ENCODE assay signal across 18 cellular contexts in genomic region chr1:243270097-243270864, GRCh38. TPM values are rescaled to one million over a fixed set of nuclear protein-coding genes. Genes with fewer than 3 reads are reported as not detected.
DNase-seq lines count a peak whose midpoint lies in the region; ATAC-seq, FAIRE-seq and TF ChIP-seq lines count a peak whose summit lies in the region.
"Had no signal": no experiment of that assay in that cellular context is flagged by ENCODE, and none has a peak within 500 bp of the region (broad histone marks: within the 10 kb centered on the region; RNA-seq: fewer than 3 reads in every experiment).

No MANE protein-coding gene starts in this region.

- H3K9me3 Mint-ChIP-seq in Calu3 (ENCODE audit: low read depth, unreplicated experiment) (no peaks in the 10 kb centered on the region), nephron (peaks cover 3% of the 10 kb centered on the region)
- H3K9me3 Mint-ChIP-seq: CD4-positive, CD25-positive, alpha-beta regulatory T cell; central memory CD8-positive, alpha-beta T cell had no signal

- H3K36me3 ChIP-seq in PC-9 (ENCODE audit: low read depth) (peaks cover 15% of the 10 kb centered on the region), SJCRH30 (no peaks in the 10 kb centered on the region)

- H3K36me3 Mint-ChIP-seq in Calu3 (ENCODE audit: insufficient read depth, unreplicated experiment) = peaks cover 55% of the 10 kb centered on the region
- peaks cover 27% of the 10 kb centered on the region for H3K36me3 Mint-ChIP-seq in nephron (ENCODE audit: low read depth)

- POLR2A ChIA-PET in PC-9 (lab: Charles Lee; ENCODE audit: unreplicated experiment) = no interaction called here

- H3K4me3 Mint-ChIP-seq in Calu3 (ENCODE audit: low read depth, unreplicated experiment) (peak overlapping the region; percentile 54), nephron (peak overlapping the region in 1 of 3 experiments; percentile 6)
- H3K4me3 Mint-ChIP-seq: CD4-positive, CD25-positive, alpha-beta regulatory T cell; central memory CD8-positive, alpha-beta T cell had no signal

- no peak for TF ChIP-seq POLR2A in GM12892 (IDR thresholded peaks at IDR 0.05; ENCODE audit: low read depth, low read length)

- H3F3A ChIP-seq in PC-9 (ENCODE audit: insufficient read depth, low read depth) = peaks cover 29% of the 10 kb centered on the region

- H3K27me3 Mint-ChIP-seq in Calu3 (ENCODE audit: unreplicated experiment) = no peaks in the 10 kb centered on the region
- H3K27me3 Mint-ChIP-seq in nephron (ENCODE audit: low read depth) = no peaks in the 10 kb centered on the region
- H3K27me3 Mint-ChIP-seq: CD4-positive, CD25-positive, alpha-beta regulatory T cell; central memory CD8-positive, alpha-beta T cell; progenitor cell of endocrine pancreas had no signal

- BruUV-seq in Calu3 (replicated peaks; lab: Mats Ljungman, UMichigan) (no TSS peak), PC-9 (replicated peaks; lab: Mats Ljungman, UMichigan) (no TSS peak)

- no peak for DNase-seq in Calu3
- DNase-seq in PC-9 = no peak
- DNase-seq in caudate nucleus (lab: John Stamatoyannopoulos, UW) = peak in 2 of 61 donors; percentile 13 to 22
- DNase-seq in islet precursor cell = no peak
- no peak for DNase-seq in GM12892 (ENCODE audit: insufficient read length)
- no peak for DNase-seq in SJCRH30
- DNase-seq: activated CD4-positive, CD25-positive, alpha-beta regulatory T cell; activated CD8-positive, alpha-beta memory T cell treated with anti-CD3 and anti-CD28 coated beads for 24 hours; CD4-positive, CD25-positive, alpha-beta regulatory T cell; left colon; NCI-H1930; NCI-H524; small intestine had no signal

- peak overlapping the region; percentile 88; the same call in 1 of the 2 replicates for H3K27ac ChIP-seq in PC-9
- peak overlapping the region; percentile 64 for H3K27ac ChIP-seq in caudate nucleus (ENCODE audit: low read depth, low read length)
- H3K27ac ChIP-seq in SJCRH30 = no peak overlapping the region

- CTCF ChIA-PET in Calu3 (lab: Charles Lee) = interaction anchor here (1.3 kb wide), 1 partner anchor 15 kb away, joined by 9 read pairs; the partner anchor contains the start of genes CEP170 and SDCCAG8
- CTCF ChIA-PET in PC-9 (lab: Charles Lee) = no interaction called here

- TF ChIP-seq CTCF in Calu3 (IDR thresholded peaks at IDR 0.05; ENCODE audit: unreplicated experiment) (no peak), PC-9 (conservative IDR thresholded peaks at IDR 0.05) (no peak), nephron (IDR thresholded peaks at IDR 0.05; ENCODE audit: unreplicated experiment in 3 of 3) (no peak)

- H3K4me2 ChIP-seq in PC-9 = no peak overlapping the region

- no peaks in the 10 kb centered on the region for H3K9me2 ChIP-seq in PC-9 (ENCODE audit: insufficient read depth)

- H3K4me1 ChIP-seq in PC-9 (replicated peaks; ENCODE audit: insufficient read depth) = peaks cover 36% of the 10 kb centered on the region
- H3K4me1 ChIP-seq in SJCRH30 = no peaks in the 10 kb centered on the region

- H4K20me1 ChIP-seq in PC-9 (ENCODE audit: insufficient read depth) = no peaks in the 10 kb centered on the region

- peaks cover 25% of the 10 kb centered on the region; the same call in 1 of the 2 replicates for H3K79me2 ChIP-seq in PC-9 (ENCODE audit: low read depth)

- ATAC-seq in HG02852 (IDR thresholded peaks at IDR 0.05; ENCODE audit: unreplicated experiment) = no peak
- ATAC-seq: left colon had no signal

- H3K4me1 Mint-ChIP-seq in Calu3 (ENCODE audit: low read depth, unreplicated experiment) = peaks cover 53% of the 10 kb centered on the region
- peaks cover 32% of the 10 kb centered on the region for H3K4me1 Mint-ChIP-seq in nephron

- intact Hi-C loops in Calu3 (cut with micrococcal nuclease; ENCODE audit: unreplicated experiment) = no loop called here
- intact Hi-C loops in PC-9 (cut with micrococcal nuclease; ENCODE audit: unreplicated experiment) = no loop called here

- H3K27ac Mint-ChIP-seq in Calu3 (ENCODE audit: unreplicated experiment) (peak overlapping the region; percentile 95), nephron (peak overlapping the region in 2 of 3 experiments; percentile 8 to 54)
- H3K27ac Mint-ChIP-seq: progenitor cell of endocrine pancreas had no signal

- FAIRE-seq in GM12892 (lab: Jason Lieb, UNC) = no peak
- FAIRE-seq: small intestine had no signal

- no peak overlapping the region for H3K4me3 ChIP-seq in PC-9
- H3K4me3 ChIP-seq in SJCRH30 = no peak overlapping the region
- H3K4me3 ChIP-seq: tibial nerve had no signal

- H3K9me3 ChIP-seq in PC-9 (ENCODE audit: insufficient read depth, low read depth) (no peaks in the 10 kb centered on the region), SJCRH30 (replicated peaks) (no peaks in the 10 kb centered on the region)
- H3K9me3 ChIP-seq: tibial nerve had no signal

- H3K27me3 ChIP-seq in PC-9 (ENCODE audit: insufficient read depth, low read depth) (no peaks in the 10 kb centered on the region), SJCRH30 (no peaks in the 10 kb centered on the region)
- H3K27me3 ChIP-seq: tibial nerve had no signal

- no peak overlapping the region for H2AFZ ChIP-seq in PC-9

RNA-seq across cellular contexts. Expression of gene SDCCAG8, which starts 14.4 kb away (rescaled TPM):
- total RNA-seq in Calu3 (2022) = 52.0 and 67.3 TPM in 2 replicates
- total RNA-seq in PC-9 (2021) = 20.7 and 22.7 TPM in 2 replicates
- polyA plus RNA-seq in GM12892 (2012; ENCODE audit: missing spikeins) = 21.1 TPM
- 10.0 and 13.6 TPM in 2 replicates for total RNA-seq in SJCRH30 (2014; rRNA removed; shearing (Covaris generic))

RNA-seq across cellular contexts. Expression of gene CEP170, which starts 15.2 kb away (rescaled TPM):
- total RNA-seq in Calu3 (2022) (86.7 and 133 TPM in 2 replicates), PC-9 (2021) (40.8 and 44.6 TPM in 2 replicates)
- 33.4 TPM for polyA plus RNA-seq in GM12892 (2012; ENCODE audit: missing spikeins)
- total RNA-seq in SJCRH30 (2014; rRNA removed; shearing (Covaris generic)) = 76.1 and 87.3 TPM in 2 replicates
